In genomic region chr6:32387946-32388345, GRCh38 we compare ENCODE assay signal across 20 cellular contexts. TPM values are rescaled to one million over a fixed set of nuclear protein-coding genes. Genes with fewer than 3 reads are reported as not detected.
A peak's percentile ranks its signal among the peaks of the same experiment; 100 is the strongest.
DNase-seq lines count a peak whose midpoint lies in the region; ATAC-seq and TF ChIP-seq lines count a peak whose summit lies in the region.
"Had no signal": no experiment of that assay in that cellular context is flagged by ENCODE, and none has a peak within 500 bp of the region (broad histone marks: within the 10 kb centered on the region; RNA-seq: fewer than 3 reads in every experiment).

No MANE protein-coding gene starts in this region.

- H3K27ac Mint-ChIP-seq in nephron: peak overlapping the region in 2 of 3 experiments; percentile 18 to 22
- H3K27ac Mint-ChIP-seq: CD4-positive, alpha-beta T cell had no signal

- no peaks in the 10 kb centered on the region for H3K27me3 Mint-ChIP-seq in nephron (ENCODE audit: low read depth)

- H3K27ac ChIP-seq in 22Rv1 (peak overlapping the region; percentile 68), VCaP (peak overlapping the region; percentile 37)
- H3K27ac ChIP-seq: GM23248 had no signal

- TF ChIP-seq CTCF in 22Rv1 (IDR thresholded peaks at IDR 0.05) (no peak), VCaP (conservative IDR thresholded peaks at IDR 0.05) (no peak), nephron (IDR thresholded peaks at IDR 0.05; ENCODE audit: unreplicated experiment in 3 of 3) (no peak)

- H3K9me3 Mint-ChIP-seq in nephron: peaks cover 4% of the 10 kb centered on the region
- H3K9me3 Mint-ChIP-seq: CD4-positive, alpha-beta T cell had no signal

- no peak overlapping the region for H3K4me3 Mint-ChIP-seq in nephron
- H3K4me3 Mint-ChIP-seq: CD4-positive, alpha-beta T cell had no signal

- peaks cover 7% of the 10 kb centered on the region for H3K36me3 Mint-ChIP-seq in nephron (ENCODE audit: low read depth)

- H3K4me1 Mint-ChIP-seq in nephron: no peaks in the 10 kb centered on the region

- peak; percentile 4 for DNase-seq in HT-29 (ENCODE audit: low spot score)
- DNase-seq in CD1c-positive myeloid dendritic cell (ENCODE audit: extremely low spot score): no peak
- no peak for DNase-seq in DMS 273 (lab: John Stamatoyannopoulos, UW; ENCODE audit: unreplicated experiment)
- DNase-seq: ACHN; BE2C; C1 segment of cervical spinal cord; Caco-2; CD4-positive, alpha-beta T cell; DMS153; DMS79; GDM1; GM23248 had no signal

- ATAC-seq in GM21576 (IDR thresholded peaks at IDR 0.05; ENCODE audit: unreplicated experiment): no peak
- ATAC-seq: K562 had no signal

RNA-seq across cellular contexts. Expression of gene TSBP1, which starts 16.2 kb away (rescaled TPM):
- total RNA-seq in HT-29 (2014; rRNA removed; shearing (Covaris generic)): not detected in 2 replicates
- total RNA-seq: Caco-2; CD4-positive, alpha-beta T cell; Daoy; GM23248; H4; HT1080; K562 had no signal

RNA-seq across cellular contexts. Expression of gene BTNL2, which starts 19.0 kb away (rescaled TPM):
- total RNA-seq in HT-29 (2014; rRNA removed; shearing (Covaris generic)): not detected in 2 replicates
- total RNA-seq: Caco-2; CD4-positive, alpha-beta T cell; Daoy; GM23248; H4; HT1080; K562 had no signal

RNA-seq across cellular contexts. Expression of gene HLA-DRA, which starts 51.7 kb away (rescaled TPM):
- total RNA-seq in HT-29 (2014; rRNA removed; shearing (Covaris generic)): not detected in 2 replicates
- total RNA-seq: Caco-2, GM23248 had no signal
